Comparison of ENCODE assay signal across 18 cellular contexts in genomic region chr3:100746056-100746455, GRCh38.
"Had no signal": no experiment of that assay in that cellular context is flagged by ENCODE, and none has a peak within 500 bp of the region (broad histone marks: within the 10 kb centered on the region; RNA-seq: fewer than 3 reads in every experiment).

No MANE protein-coding gene starts in this region.

- H3K4me3 Mint-ChIP-seq: naive thymus-derived CD4-positive, alpha-beta T cell; stimulated activated naive B cell treated with anti-CD40 and anti-IgM and Interleukin-4, amounts not matched to agents 10 μg/mL and 1 μg/mL and 100 μg/mL, for 72 hours; stimulated activated naive CD8-positive, alpha-beta T cell treated with anti-CD3 and anti-CD28 coated beads, Interleukin-15, amount 100 ng/mL, for 72 hours had no signal

- H3K27ac Mint-ChIP-seq: naive thymus-derived CD4-positive, alpha-beta T cell; stimulated activated naive B cell treated with anti-CD40 and anti-IgM and Interleukin-4, amounts not matched to agents 10 μg/mL and 1 μg/mL and 100 μg/mL, for 72 hours; stimulated activated naive CD8-positive, alpha-beta T cell treated with anti-CD3 and anti-CD28 coated beads, Interleukin-15, amount 100 ng/mL, for 72 hours had no signal

- H3K36me3 ChIP-seq: ovary had no signal

- H3K4me3 ChIP-seq: dorsolateral prefrontal cortex, hepatocyte, ovary, testis had no signal

- DNase-seq: cortex of kidney; dorsolateral prefrontal cortex; effector CD8-positive, alpha-beta T cell; foreskin melanocyte; kidney; left cardiac atrium; mammary epithelial cell; naive thymus-derived CD4-positive, alpha-beta T cell; ovary; stimulated activated CD4-positive, alpha-beta T cell treated with anti-CD3 and anti-CD28 coated beads, Interleukin-2, amount 100 ng/mL, for 24 hours; stimulated activated CD4-positive, alpha-beta T cell treated with anti-CD3 and anti-CD28 coated beads, Interleukin-4, amount 100 ng/mL, for 4 hours; stimulated activated naive B cell treated with anti-CD40 and anti-IgM and Interleukin-4, amounts not matched to agents 10 μg/mL and 1 μg/mL and 100 μg/mL, for 72 hours; stimulated activated naive CD8-positive, alpha-beta T cell treated with anti-CD3 and anti-CD28 coated beads, Interleukin-15, amount 100 ng/mL, for 72 hours; testis; trophoblast cell had no signal

- ATAC-seq: naive thymus-derived CD4-positive, alpha-beta T cell; sciatic nerve; stimulated activated naive B cell treated with anti-CD40 and anti-IgM and Interleukin-4, amounts not matched to agents 10 μg/mL and 1 μg/mL and 100 μg/mL, for 72 hours; stimulated activated naive CD8-positive, alpha-beta T cell treated with anti-CD3 and anti-CD28 coated beads, Interleukin-15, amount 100 ng/mL, for 72 hours had no signal

- H2AFZ ChIP-seq: hepatocyte had no signal

- H3K27me3 Mint-ChIP-seq: naive thymus-derived CD4-positive, alpha-beta T cell; stimulated activated naive B cell treated with anti-CD40 and anti-IgM and Interleukin-4, amounts not matched to agents 10 μg/mL and 1 μg/mL and 100 μg/mL, for 72 hours; stimulated activated naive CD8-positive, alpha-beta T cell treated with anti-CD3 and anti-CD28 coated beads, Interleukin-15, amount 100 ng/mL, for 72 hours had no signal

- H3K4me2 ChIP-seq: hepatocyte had no signal

- H3K9me3 Mint-ChIP-seq: naive thymus-derived CD4-positive, alpha-beta T cell; stimulated activated naive B cell treated with anti-CD40 and anti-IgM and Interleukin-4, amounts not matched to agents 10 μg/mL and 1 μg/mL and 100 μg/mL, for 72 hours; stimulated activated naive CD8-positive, alpha-beta T cell treated with anti-CD3 and anti-CD28 coated beads, Interleukin-15, amount 100 ng/mL, for 72 hours had no signal

- H3K9me3 ChIP-seq: ovary, testis had no signal

- H3K4me1 Mint-ChIP-seq: naive thymus-derived CD4-positive, alpha-beta T cell; stimulated activated naive B cell treated with anti-CD40 and anti-IgM and Interleukin-4, amounts not matched to agents 10 μg/mL and 1 μg/mL and 100 μg/mL, for 72 hours; stimulated activated naive CD8-positive, alpha-beta T cell treated with anti-CD3 and anti-CD28 coated beads, Interleukin-15, amount 100 ng/mL, for 72 hours had no signal

- H3K27me3 ChIP-seq: dorsolateral prefrontal cortex, hepatocyte, neutrophil, ovary, testis had no signal

- H3K4me1 ChIP-seq: testis had no signal

- H3K27ac ChIP-seq: dorsolateral prefrontal cortex, hepatocyte, neutrophil, ovary, testis had no signal
